In the genomic region with DNA sequence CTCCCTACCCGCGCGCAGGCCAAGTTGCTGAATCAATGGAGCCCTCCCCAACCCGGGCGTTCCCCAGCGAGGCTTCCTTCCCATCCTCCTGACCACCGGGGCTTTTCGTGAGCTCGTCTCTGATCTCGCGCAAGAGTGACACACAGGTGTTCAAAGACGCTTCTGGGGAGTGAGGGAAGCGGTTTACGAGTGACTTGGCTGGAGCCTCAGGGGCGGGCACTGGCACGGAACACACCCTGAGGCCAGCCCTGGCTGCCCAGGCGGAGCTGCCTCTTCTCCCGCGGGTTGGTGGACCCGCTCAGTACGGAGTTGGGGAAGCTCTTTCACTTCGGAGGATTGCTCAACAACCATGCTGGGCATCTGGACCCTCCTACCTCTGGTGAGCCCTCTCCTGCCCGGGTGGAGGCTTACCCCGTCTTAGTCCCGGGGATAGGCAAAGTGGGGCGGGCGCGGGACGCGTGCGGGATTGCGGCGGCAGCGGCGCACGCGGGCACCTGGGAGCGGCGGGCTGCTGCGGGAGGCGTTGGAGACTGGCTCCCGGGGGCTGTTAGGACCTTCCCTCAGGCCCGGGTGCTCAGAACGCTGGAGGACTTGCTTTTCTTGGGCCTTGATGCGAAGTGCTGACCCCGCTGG, we compare ENCODE assay signal across 8 cellular contexts. TPM values are rescaled to one million over a fixed set of nuclear protein-coding genes. Genes with fewer than 3 reads are reported as not detected.
DNase-seq lines count a peak whose midpoint lies in the region; ATAC-seq and TF ChIP-seq lines count a peak whose summit lies in the region.

TSS of gene FAS (plus strand) at position 271 of the 633 bp plus-strand sequence. CDS start at position 350, 79 bp downstream.

- peak; percentile 1 to 27 for TF ChIP-seq POLR2A in gastrocnemius medialis (IDR thresholded peaks at IDR 0.05)

- no peaks in the 10 kb centered on the region for H4K20me1 ChIP-seq in hepatocyte (ENCODE audit: insufficient read depth, poor library complexity, severe bottlenecking)

- H3K27me3 ChIP-seq in ascending aorta (no peaks in the 10 kb centered on the region), hepatocyte (no peaks in the 10 kb centered on the region), gastrocnemius medialis (no peaks in the 10 kb centered on the region)

- H3K79me2 ChIP-seq in hepatocyte, result peaks cover 10% of the 10 kb centered on the region

- in situ Hi-C loops in gastrocnemius medialis (cut with MboI; ENCODE audit: low sequenced_read_pairs in 4 of 4), result no loop called here

- peak; percentile 52 to 66 for ATAC-seq in gastrocnemius medialis

- H3K9me3 ChIP-seq in ascending aorta, result no peaks in the 10 kb centered on the region
- H3K9me3 ChIP-seq in hepatocyte (ENCODE audit: low read depth), result no peaks in the 10 kb centered on the region
- H3K9me3 ChIP-seq in gastrocnemius medialis, result no peaks in the 10 kb centered on the region

- DNase-seq in COLO668 (lab: John Stamatoyannopoulos, UW; ENCODE audit: unreplicated experiment), result peak; percentile 43
- peak; percentile 82 for DNase-seq in GM20000 (ENCODE audit: low spot score)
- peak; percentile 78 for DNase-seq in HT1080 (ENCODE audit: low read depth)
- peak; percentile 55 to 88 (median 77) for DNase-seq in T-helper 2 cell
- peak; percentile 42 to 87 for DNase-seq in ascending aorta (ENCODE audit: low spot score in 2 of 2)
- DNase-seq in hepatocyte (ENCODE audit: low spot score), result peak; percentile 65
- peak; percentile 24 to 54 for DNase-seq in gastrocnemius medialis
- DNase-seq in COLO829 (ENCODE audit: low spot score), result no peak

- intact Hi-C loops in ascending aorta (cut with DNase I), result loop anchor here (5.0 kb wide), 3 partner anchors 108 to 652 kb away; partner anchors contain the start of gene STAMBPL1
- intact Hi-C loops in gastrocnemius medialis (cut with DNase I; ENCODE audit: low total_unique reads), result loop anchor here (5.0 kb wide), 1 partner anchor 108 kb away; the partner anchor contains the start of gene STAMBPL1

- no peaks in the 10 kb centered on the region for H3K36me3 ChIP-seq in ascending aorta
- H3K36me3 ChIP-seq in hepatocyte (replicated peaks; ENCODE audit: insufficient read depth, low read depth), result no peaks in the 10 kb centered on the region
- H3K36me3 ChIP-seq in gastrocnemius medialis, result no peaks in the 10 kb centered on the region

- H3K4me2 ChIP-seq in hepatocyte, result peak within 1 kb of the TSS; percentile 89

- H3K27ac ChIP-seq in ascending aorta (peak within 1 kb of the TSS; percentile 94 to 95), hepatocyte (peak within 1 kb of the TSS; percentile 76), gastrocnemius medialis (peak within 1 kb of the TSS; percentile 76 to 87 (median 84))

- H3K4me3 ChIP-seq in ascending aorta (peak within 1 kb of the TSS; percentile 88 to 95), hepatocyte (peak within 1 kb of the TSS; percentile 92), gastrocnemius medialis (peak within 1 kb of the TSS; percentile 72 to 88 (median 82))

- H2AFZ ChIP-seq in hepatocyte, result peak within 1 kb of the TSS; percentile 77

- no peaks in the 10 kb centered on the region for H3K9me2 ChIP-seq in hepatocyte (replicated peaks; ENCODE audit: insufficient read depth)

- peaks cover 0 to 34% of the 10 kb centered on the region in 2 donors for H3K4me1 ChIP-seq in ascending aorta
- peaks cover 12% of the 10 kb centered on the region for H3K4me1 ChIP-seq in hepatocyte (ENCODE audit: insufficient read depth)
- H3K4me1 ChIP-seq in gastrocnemius medialis, result peaks cover 7 to 9% of the 10 kb centered on the region in 2 donors

- WGBS in hepatocyte (ENCODE audit: low lambda C conversion rate, missing lambda C conversion rate), result under 1% methylated on average over 46 of the region's 46 CpGs

- no peak for TF ChIP-seq CTCF in GM20000 (IDR thresholded peaks at IDR 0.05; ENCODE audit: extremely low read depth, missing control alignments)
- TF ChIP-seq CTCF in ascending aorta (IDR thresholded peaks at IDR 0.05), result no peak
- no peak for TF ChIP-seq CTCF in hepatocyte (IDR thresholded peaks at IDR 0.05; ENCODE audit: poor library complexity)
- TF ChIP-seq CTCF in gastrocnemius medialis (IDR thresholded peaks at IDR 0.05 in 4 of 5, conservative IDR thresholded peaks at IDR 0.05 in 1 of 5), result no peak

RNA-seq across cellular contexts. Expression of gene FAS, which starts in this region (rescaled TPM):
- 26.6 and 29.9 TPM in 2 replicates for total RNA-seq in HT1080 (2014; rRNA removed; shearing (Covaris generic))
- 31.7 TPM in 2 replicates for polyA plus RNA-seq in HT1080 (2015; cell fraction: cytosol; rRNA removed)
- 49.0 and 53.8 TPM in 2 replicates for polyA plus RNA-seq in HT1080 (2015; cell fraction: nucleus; rRNA removed)
- total RNA-seq in ascending aorta, result 10.5 TPM
- total RNA-seq in hepatocyte, result 13.9 and 14.1 TPM in 2 replicates
- 7.3 and 8.0 TPM in 2 replicates for polyA plus RNA-seq in hepatocyte
- 1 to 10 TPM; 2.7 to 5.9 (median 4.9) TPM for total RNA-seq in gastrocnemius medialis
